Comparison of ENCODE assay signal across 10 cellular contexts in genomic region chr12:553216-554000, GRCh38.
DNase-seq lines count a peak whose midpoint lies in the region; ATAC-seq and TF ChIP-seq lines count a peak whose summit lies in the region.
"Had no signal": no experiment of that assay in that cellular context is flagged by ENCODE, and none has a peak within 500 bp of the region (broad histone marks: within the 10 kb centered on the region; RNA-seq: fewer than 3 reads in every experiment).

No MANE protein-coding gene starts in this region.

- no peaks in the 10 kb centered on the region for H3K9me3 ChIP-seq in esophagus squamous epithelium

- no peaks in the 10 kb centered on the region for H3K27me3 Mint-ChIP-seq in activated naive CD4-positive, alpha-beta T cell treated with anti-CD3 and anti-CD28 coated beads, Interleukin-2, amount 50 U/mL, for 24 hours

- H3K4me3 ChIP-seq in Jurkat, Clone E6-1 (ENCODE audit: low read length) = peak overlapping the region; percentile 52
- H3K4me3 ChIP-seq in esophagus squamous epithelium = no peak overlapping the region

- peak overlapping the region; percentile 30 for H3K4me3 Mint-ChIP-seq in activated naive CD4-positive, alpha-beta T cell treated with anti-CD3 and anti-CD28 coated beads, Interleukin-2, amount 50 U/mL, for 24 hours

- no peak overlapping the region for H3K27ac ChIP-seq in esophagus squamous epithelium

- peaks cover 0 to 10% (median 0%) of the 10 kb centered on the region in 4 donors for H3K27me3 ChIP-seq in esophagus squamous epithelium

- WGBS in esophagus squamous epithelium, 2 donors = 61 to 73% methylated on average over 13 to 15 of the region's 23 CpGs

- no peak for DNase-seq in activated CD4-positive, CD25-positive, alpha-beta regulatory T cell treated with anti-CD3 and anti-CD28 coated beads, Interleukin-2, amount 50 U/mL, for 72 hours
- peak; percentile 78 for DNase-seq in Jurkat, Clone E6-1 (ENCODE audit: low read depth, low spot score)
- DNase-seq in sciatic nerve (ENCODE audit: low spot score) = peak; percentile 59
- DNase-seq in esophagus squamous epithelium (lab: John Stamatoyannopoulos, UW) = no peak
- no peak for DNase-seq in COLO829 (ENCODE audit: low spot score)
- no peak for DNase-seq in Ammon's horn (ENCODE audit: low spot score)
- DNase-seq: NCI-H1417, T-helper 9 cell had no signal

- intact Hi-C loops in sciatic nerve (cut with DNase I) = no loop called here
- intact Hi-C loops in esophagus squamous epithelium (cut with DNase I) = no loop called here

- no peaks in the 10 kb centered on the region for H3K9me3 Mint-ChIP-seq in activated naive CD4-positive, alpha-beta T cell treated with anti-CD3 and anti-CD28 coated beads, Interleukin-2, amount 50 U/mL, for 24 hours

- ATAC-seq in activated CD4-positive, CD25-positive, alpha-beta regulatory T cell treated with anti-CD3 and anti-CD28 coated beads, Interleukin-2, amount 50 U/mL, for 24 hours = peak; percentile 17 to 44
- peak; percentile 6 for ATAC-seq in sciatic nerve

- peaks cover 0 to 9% (median 0%) of the 10 kb centered on the region in 3 donors for H3K36me3 ChIP-seq in esophagus squamous epithelium

- H3K4me1 ChIP-seq in esophagus squamous epithelium = peaks cover 0 to 24% (median 0%) of the 10 kb centered on the region in 3 donors

- H3K4me1 Mint-ChIP-seq in activated naive CD4-positive, alpha-beta T cell treated with anti-CD3 and anti-CD28 coated beads, Interleukin-2, amount 50 U/mL, for 24 hours = peaks cover 34% of the 10 kb centered on the region

- no peak for TF ChIP-seq POLR2A in esophagus squamous epithelium (IDR thresholded peaks at IDR 0.05)

- no peak for TF ChIP-seq CTCF in esophagus squamous epithelium (IDR thresholded peaks at IDR 0.05)

- peak overlapping the region; percentile 51 for H3K27ac Mint-ChIP-seq in activated naive CD4-positive, alpha-beta T cell treated with anti-CD3 and anti-CD28 coated beads, Interleukin-2, amount 50 U/mL, for 24 hours

- H3K36me3 Mint-ChIP-seq in activated naive CD4-positive, alpha-beta T cell treated with anti-CD3 and anti-CD28 coated beads, Interleukin-2, amount 50 U/mL, for 24 hours = no peaks in the 10 kb centered on the region

Comparison
In these comparisons a context has a peak if more than half of its experiments do, and no peak if none do; other contexts are left out.
1. DNase-seq: peak in Jurkat, Clone E6-1 (single experiment) and sciatic nerve (single experiment); none in activated CD4-positive, CD25-positive, alpha-beta regulatory T cell treated with anti-CD3 and anti-CD28 coated beads, Interleukin-2, amount 50 U/mL, for 72 hours (single experiment), esophagus squamous epithelium (single experiment), COLO829 (single experiment) and Ammon's horn (single experiment).